25 cellular contexts compared by ENCODE assay signal in the genomic region with DNA sequence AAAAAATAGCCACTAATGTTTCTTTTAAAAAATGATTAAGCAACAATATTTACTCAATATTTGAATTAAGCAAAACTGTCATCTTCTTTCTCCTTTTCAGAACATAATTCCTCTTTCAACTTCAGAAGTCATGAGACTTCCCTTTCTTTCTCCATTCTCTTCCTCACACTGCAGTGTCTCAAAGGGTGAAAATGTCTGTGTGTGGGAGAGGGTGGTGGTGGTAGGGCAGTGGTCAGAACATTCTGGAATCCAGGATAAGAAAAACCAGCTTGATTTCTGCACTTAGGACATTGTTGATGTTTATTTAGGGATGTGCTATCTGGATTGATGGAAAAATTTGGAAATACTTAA.
A peak's percentile ranks its signal among the peaks of the same experiment; 100 is the strongest.
DNase-seq lines count a peak whose midpoint lies in the region; ATAC-seq and TF ChIP-seq lines count a peak whose summit lies in the region.
"Had no signal": no experiment of that assay in that cellular context is flagged by ENCODE, and none has a peak within 500 bp of the region (broad histone marks: within the 10 kb centered on the region; RNA-seq: fewer than 3 reads in every experiment).

No MANE protein-coding gene starts in this region.

- no peak overlapping the region for H3K27ac ChIP-seq in DOHH2 (ENCODE audit: low read depth, low read length)
- H3K27ac ChIP-seq in gastrocnemius medialis: no peak overlapping the region
- H3K27ac ChIP-seq: pancreas, RWPE1, WERI-Rb-1 had no signal

- no peaks in the 10 kb centered on the region for H3K27me3 ChIP-seq in DOHH2 (ENCODE audit: control insufficient read depth, low read length)
- H3K27me3 ChIP-seq in mononuclear cell (ENCODE audit: insufficient read depth, low read length): no peaks in the 10 kb centered on the region
- no peaks in the 10 kb centered on the region for H3K27me3 ChIP-seq in gastrocnemius medialis
- H3K27me3 ChIP-seq: body of pancreas, pancreas had no signal

- TF ChIP-seq POLR2A in gastrocnemius medialis (IDR thresholded peaks at IDR 0.05): no peak

- no peak for TF ChIP-seq CTCF in DOHH2 (IDR thresholded peaks at IDR 0.05; ENCODE audit: low read depth, low read length, poor library complexity, severe bottlenecking)
- no peak for TF ChIP-seq CTCF in gastrocnemius medialis (IDR thresholded peaks at IDR 0.05 in 4 of 5, conservative IDR thresholded peaks at IDR 0.05 in 1 of 5)

- ATAC-seq in gastrocnemius medialis (no peak), HG03039 (IDR thresholded peaks at IDR 0.05; ENCODE audit: unreplicated experiment) (no peak)
- ATAC-seq: activated T-cell treated with anti-CD3 and anti-CD28 coated beads, Interleukin-2, amount 50 U/mL, for 4 hours; body of pancreas; GM12878; natural killer cell treated with Interleukin-12 subunit alpha and Interleukin-12 subunit beta and Interleukin-15 and Interleukin-18, amount 100 ng/mL, for 72 hours; right cardiac atrium; stimulated activated naive B cell treated with anti-CD40 and anti-IgM and Interleukin-4, amounts not matched to agents 10 μg/mL and 1 μg/mL and 100 μg/mL, for 72 hours had no signal

- no peaks in the 10 kb centered on the region for H4K20me1 ChIP-seq in DOHH2 (ENCODE audit: control insufficient read depth, insufficient read depth, low read depth, low read length)

- H3K4me3 ChIP-seq in DOHH2 (ENCODE audit: low read length): no peak overlapping the region
- H3K4me3 ChIP-seq in mononuclear cell (ENCODE audit: low read length): peak overlapping the region; percentile 35
- H3K4me3 ChIP-seq in gastrocnemius medialis: no peak overlapping the region
- H3K4me3 ChIP-seq: body of pancreas, GM12878, pancreas had no signal

- H3K4me1 ChIP-seq in DOHH2 (ENCODE audit: control insufficient read depth, low read length) (peaks cover 49% of the 10 kb centered on the region), mononuclear cell (ENCODE audit: insufficient read depth, low read length) (peaks cover 47% of the 10 kb centered on the region), gastrocnemius medialis (peaks cover 0 to 2% of the 10 kb centered on the region in 2 donors)
- H3K4me1 ChIP-seq: body of pancreas, pancreas had no signal

- H3K36me3 ChIP-seq in DOHH2 (ENCODE audit: control insufficient read depth, low read length) (no peaks in the 10 kb centered on the region), gastrocnemius medialis (no peaks in the 10 kb centered on the region)
- H3K36me3 ChIP-seq: pancreas, WERI-Rb-1 had no signal

- H3K4me2 ChIP-seq in DOHH2 (ENCODE audit: low read length): peak overlapping the region; percentile 22; the same call in 1 of the 2 replicates

- H3F3A ChIP-seq in DOHH2 (ENCODE audit: control insufficient read depth, insufficient read depth): no peaks in the 10 kb centered on the region

- H3K9me3 ChIP-seq in DOHH2 (ENCODE audit: control insufficient read depth, insufficient read depth, low read length) (no peaks in the 10 kb centered on the region), mononuclear cell (ENCODE audit: low read depth, low read length) (no peaks in the 10 kb centered on the region), gastrocnemius medialis (no peaks in the 10 kb centered on the region)
- H3K9me3 ChIP-seq: body of pancreas, pancreas had no signal

- DNase-seq in MV-4-11 (lab: John Stamatoyannopoulos, UW) (peak; percentile 69), SKM-1 (lab: John Stamatoyannopoulos, UW; ENCODE audit: unreplicated experiment) (peak; percentile 24), head of caudate nucleus (no peak), gastrocnemius medialis (no peak), DMS79 (lab: John Stamatoyannopoulos, UW) (no peak)
- DNase-seq: activated CD4-positive, alpha-beta T cell treated with anti-CD3 and anti-CD28 coated beads, Interleukin-2, amount 10 ng/mL, durations not matched to agents 7 days and 5 days; activated T-cell treated with anti-CD3 and anti-CD28 coated beads, Interleukin-2, amount 50 U/mL, for 4 hours; body of pancreas; dorsolateral prefrontal cortex; Karpas-422; NCI-H1048; NCI-H187; NCI-H2171 treated with DMSO at 0.1 percent for 48 hours; NCI-H524; pancreas; right cardiac atrium; stimulated activated CD4-positive, alpha-beta T cell treated with anti-CD3 and anti-CD28 coated beads, Interleukin-4, amount 100 ng/mL, for 4 hours; stimulated activated naive B cell treated with anti-CD40 and anti-IgM and Interleukin-4, amounts not matched to agents 10 μg/mL and 1 μg/mL and 100 μg/mL, for 72 hours; WERI-Rb-1 had no signal

- H3K9me2 ChIP-seq in DOHH2 (replicated peaks; ENCODE audit: control insufficient read depth, low read length): no peaks in the 10 kb centered on the region

- intact Hi-C loops in head of caudate nucleus (cut with DNase I): no loop called here
- intact Hi-C loops in gastrocnemius medialis (cut with DNase I; ENCODE audit: low total_unique reads): no loop called here

- H3K79me2 ChIP-seq in DOHH2 (ENCODE audit: control insufficient read depth, low read length): no peaks in the 10 kb centered on the region

- in situ Hi-C loops in gastrocnemius medialis (cut with MboI; ENCODE audit: low sequenced_read_pairs in 4 of 4): no loop called here

Comparison
In these comparisons a context has a peak if more than half of its experiments do, and no peak if none do; other contexts are left out.
1. DNase-seq: peak in MV-4-11 (single experiment) and SKM-1 (single experiment); none in head of caudate nucleus (0 of 42), gastrocnemius medialis (0 of 2) and DMS79 (single experiment).